1 cellular context compared by ENCODE assay signal in the genomic region with DNA sequence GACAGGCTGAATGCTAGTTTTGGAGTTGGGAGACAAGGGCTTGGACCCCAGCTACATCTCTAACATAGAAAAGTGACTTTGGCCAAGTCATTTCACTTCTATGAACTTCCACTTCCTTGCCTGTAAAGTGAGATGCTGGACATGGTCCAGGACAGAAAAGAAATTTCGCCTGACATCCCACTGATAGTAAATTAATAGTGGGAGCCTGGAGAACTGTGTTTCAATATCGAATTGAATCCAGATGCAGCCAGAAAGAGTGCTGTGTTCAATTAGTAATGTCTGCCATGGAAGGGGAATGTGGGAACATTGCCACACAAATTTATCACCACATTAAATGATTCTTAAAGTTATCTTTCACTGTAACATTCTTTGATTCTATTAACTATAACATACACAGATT.
TF ChIP-seq lines count a peak whose summit lies in the region.

No MANE protein-coding gene starts in this region.

TF ChIP-seq in SK-N-SH treated with all-trans-retinoic acid at 6 μM for 48 hours, 23 proteins besides CTCF, POLR2A, EP300 and RAD21 (continued from another document):
- TF ChIP-seq CSRNP3 (CRISPR knock-in tag; IDR thresholded peaks at IDR 0.05) (no peak), BACH2 (CRISPR knock-in tag; IDR thresholded peaks at IDR 0.05; ENCODE audit: borderline replicate concordance) (no peak), OSR1 (CRISPR knock-in tag; IDR thresholded peaks at IDR 0.05) (no peak), POU6F1 (CRISPR knock-in tag; IDR thresholded peaks at IDR 0.05; ENCODE audit: borderline replicate concordance, low read depth) (no peak)
- TF ChIP-seq, protein P1, sequence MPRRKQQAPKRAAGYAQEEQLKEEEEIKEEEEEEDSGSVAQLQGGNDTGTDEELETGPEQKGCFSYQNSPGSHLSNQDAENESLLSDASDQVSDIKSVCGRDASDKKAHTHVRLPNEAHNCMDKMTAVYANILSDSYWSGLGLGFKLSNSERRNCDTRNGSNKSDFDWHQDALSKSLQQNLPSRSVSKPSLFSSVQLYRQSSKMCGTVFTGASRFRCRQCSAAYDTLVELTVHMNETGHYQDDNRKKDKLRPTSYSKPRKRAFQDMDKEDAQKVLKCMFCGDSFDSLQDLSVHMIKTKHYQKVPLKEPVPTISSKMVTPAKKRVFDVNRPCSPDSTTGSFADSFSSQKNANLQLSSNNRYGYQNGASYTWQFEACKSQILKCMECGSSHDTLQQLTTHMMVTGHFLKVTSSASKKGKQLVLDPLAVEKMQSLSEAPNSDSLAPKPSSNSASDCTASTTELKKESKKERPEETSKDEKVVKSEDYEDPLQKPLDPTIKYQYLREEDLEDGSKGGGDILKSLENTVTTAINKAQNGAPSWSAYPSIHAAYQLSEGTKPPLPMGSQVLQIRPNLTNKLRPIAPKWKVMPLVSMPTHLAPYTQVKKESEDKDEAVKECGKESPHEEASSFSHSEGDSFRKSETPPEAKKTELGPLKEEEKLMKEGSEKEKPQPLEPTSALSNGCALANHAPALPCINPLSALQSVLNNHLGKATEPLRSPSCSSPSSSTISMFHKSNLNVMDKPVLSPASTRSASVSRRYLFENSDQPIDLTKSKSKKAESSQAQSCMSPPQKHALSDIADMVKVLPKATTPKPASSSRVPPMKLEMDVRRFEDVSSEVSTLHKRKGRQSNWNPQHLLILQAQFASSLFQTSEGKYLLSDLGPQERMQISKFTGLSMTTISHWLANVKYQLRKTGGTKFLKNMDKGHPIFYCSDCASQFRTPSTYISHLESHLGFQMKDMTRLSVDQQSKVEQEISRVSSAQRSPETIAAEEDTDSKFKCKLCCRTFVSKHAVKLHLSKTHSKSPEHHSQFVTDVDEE (CRISPR knock-in tag; IDR thresholded peaks at IDR 0.05), result no peak
